ENCODE assay signal across 17 cellular contexts in the genomic region with DNA sequence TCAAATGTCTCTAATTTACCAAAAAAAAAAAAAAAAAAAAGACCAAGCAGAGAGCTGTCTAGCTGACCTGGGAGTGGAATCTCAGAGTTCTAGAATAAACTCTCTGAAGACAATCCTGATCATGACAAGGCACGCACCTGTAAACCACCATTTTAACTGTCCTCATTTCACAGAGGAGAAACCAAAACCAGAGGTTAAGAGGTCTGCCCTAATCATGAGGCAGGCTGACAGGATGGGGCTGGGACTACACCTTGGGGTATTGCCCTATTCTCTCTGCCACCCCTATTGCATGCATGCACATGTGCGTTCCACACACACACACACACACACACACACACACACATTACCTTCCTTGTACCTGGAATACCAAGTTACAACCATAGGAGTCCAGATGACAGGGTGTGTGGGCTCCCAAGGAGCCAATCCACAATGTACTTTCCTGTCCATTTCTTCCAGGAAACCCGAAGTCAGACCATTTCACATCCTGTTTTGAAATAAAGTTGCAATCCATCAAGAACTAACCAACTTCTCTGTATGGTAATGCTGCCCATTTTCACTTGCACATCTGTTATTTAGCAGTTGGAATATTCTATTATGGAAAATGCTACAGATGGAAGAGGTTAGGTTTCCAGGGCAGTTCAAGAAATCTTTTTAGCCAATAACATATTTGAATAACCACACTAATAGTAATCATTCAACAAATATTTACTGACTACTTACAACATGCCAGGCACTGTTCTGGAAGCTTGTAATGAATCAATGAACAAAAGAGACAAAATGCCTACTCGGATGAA. TPM values are rescaled to one million over a fixed set of nuclear protein-coding genes. Genes with fewer than 3 reads are reported as not detected.
A peak's percentile ranks its signal among the peaks of the same experiment; 100 is the strongest.
DNase-seq lines count a peak whose midpoint lies in the region; ATAC-seq, FAIRE-seq and TF ChIP-seq lines count a peak whose summit lies in the region.
"Had no signal": no experiment of that assay in that cellular context is flagged by ENCODE, and none has a peak within 500 bp of the region (broad histone marks: within the 10 kb centered on the region; RNA-seq: fewer than 3 reads in every experiment).

No MANE protein-coding gene starts in this region.

- 62 to 65% methylated on average over 4 of the region's 4 CpGs for WGBS in pancreas, 2 donors

- H3K79me2 ChIP-seq in fibroblast of lung (ENCODE audit: control insufficient read depth, insufficient read depth, low read length) = no peaks in the 10 kb centered on the region

- no peak for FAIRE-seq in pancreas (lab: Jason Lieb, UNC)

- TF ChIP-seq CTCF in NB4 (IDR thresholded peaks at IDR 0.05; ENCODE audit: low read depth, low read length) (no peak), fibroblast of lung (conservative IDR thresholded peaks at IDR 0.05 in 1 of 2, IDR thresholded peaks at IDR 0.05 in 1 of 2; ENCODE audit: low read depth in 1 of 2, low read length in 2 of 2) (no peak), pancreas (IDR thresholded peaks at IDR 0.05) (no peak)

- H3K9ac ChIP-seq in fibroblast of lung (ENCODE audit: insufficient read depth, low read length) = no peak overlapping the region

- H3K9me3 ChIP-seq in fibroblast of lung (ENCODE audit: control insufficient read depth, insufficient read depth, low read depth, low read length) = no peaks in the 10 kb centered on the region
- no peaks in the 10 kb centered on the region for H3K9me3 ChIP-seq in pancreas

- H3K4me1 Mint-ChIP-seq in activated CD8-positive, alpha-beta memory T cell treated with anti-CD3 and anti-CD28 coated beads, Interleukin-2, amount 10 ng/mL, durations not matched to agents 7 days and 5 days = peaks cover 14% of the 10 kb centered on the region

- CTCF ChIA-PET in activated CD8-positive, alpha-beta memory T cell treated with anti-CD3 and anti-CD28 coated beads, Interleukin-2, amount 10 ng/mL, durations not matched to agents 7 days and 5 days (lab: Charles Lee) = interaction anchor here (0.6 to 1.2 kb wide), 4 partner anchors 13 to 270 kb away, joined by 3 to 4 read pairs (median 3); no protein-coding TSS in a partner anchor

- peak; percentile 30 for ATAC-seq in activated CD8-positive, alpha-beta memory T cell treated with anti-CD3 and anti-CD28 coated beads, Interleukin-2, amount 10 ng/mL, durations not matched to agents 7 days and 5 days
- ATAC-seq in pancreas (peak in 3 of 4 donors; percentile 16 to 60 (median 34)), SK-N-SH treated with all-trans-retinoic acid at 6 μM for 48 hours (no peak), GM21825 (IDR thresholded peaks at IDR 0.05; ENCODE audit: unreplicated experiment) (no peak)

- no peak overlapping the region for H3K4me3 Mint-ChIP-seq in activated CD8-positive, alpha-beta memory T cell treated with anti-CD3 and anti-CD28 coated beads, Interleukin-2, amount 10 ng/mL, durations not matched to agents 7 days and 5 days
- H3K4me3 Mint-ChIP-seq: CD8-positive, alpha-beta memory T cell had no signal

- no peaks in the 10 kb centered on the region for H3K27me3 Mint-ChIP-seq in activated CD8-positive, alpha-beta memory T cell treated with anti-CD3 and anti-CD28 coated beads, Interleukin-2, amount 10 ng/mL, durations not matched to agents 7 days and 5 days
- H3K27me3 Mint-ChIP-seq: CD8-positive, alpha-beta memory T cell had no signal

- no peak overlapping the region for H3K27ac Mint-ChIP-seq in activated CD8-positive, alpha-beta memory T cell treated with anti-CD3 and anti-CD28 coated beads, Interleukin-2, amount 10 ng/mL, durations not matched to agents 7 days and 5 days

- H3K4me3 ChIP-seq in NB4 (ENCODE audit: low read depth, low read length) (no peak overlapping the region), fibroblast of lung (replicated peaks in 1 of 4; ENCODE audit: control extremely low read depth in 1 of 4, insufficient read depth in 1 of 4, low read depth in 3 of 4, low read length in 4 of 4) (no peak overlapping the region), pancreas (no peak overlapping the region)

- H3K36me3 Mint-ChIP-seq in activated CD8-positive, alpha-beta memory T cell treated with anti-CD3 and anti-CD28 coated beads, Interleukin-2, amount 10 ng/mL, durations not matched to agents 7 days and 5 days = peaks cover 14% of the 10 kb centered on the region

- no peaks in the 10 kb centered on the region for H4K20me1 ChIP-seq in fibroblast of lung (ENCODE audit: control insufficient read depth, extremely low read depth, insufficient read depth, low read length)

- H3K27me3 ChIP-seq in fibroblast of lung (ENCODE audit: control insufficient read depth, insufficient read depth, low read length) = no peaks in the 10 kb centered on the region
- H3K27me3 ChIP-seq in pancreas = no peaks in the 10 kb centered on the region

- peak overlapping the region; percentile 46 for H3K4me2 ChIP-seq in fibroblast of lung (ENCODE audit: extremely low read depth, insufficient read depth, low read length)

- no peaks in the 10 kb centered on the region for H3K4me1 ChIP-seq in fibroblast of lung (ENCODE audit: control insufficient read depth, extremely low read depth, insufficient read depth, low read length)
- peaks cover 8 to 12% (median 12%) of the 10 kb centered on the region in 3 donors for H3K4me1 ChIP-seq in pancreas

- intact Hi-C loops in pancreas (cut with DNase I) = no loop called here

- no peaks in the 10 kb centered on the region for H3K9me3 Mint-ChIP-seq in activated CD8-positive, alpha-beta memory T cell treated with anti-CD3 and anti-CD28 coated beads, Interleukin-2, amount 10 ng/mL, durations not matched to agents 7 days and 5 days (ENCODE audit: low read depth)
- H3K9me3 Mint-ChIP-seq: CD8-positive, alpha-beta memory T cell had no signal

- H3K27ac ChIP-seq in fibroblast of lung (ENCODE audit: insufficient read depth, low read length) (no peak overlapping the region), pancreas (peak overlapping the region in 3 of 4 donors; percentile 15 to 33 (median 25))
- H3K27ac ChIP-seq: 22Rv1, VCaP had no signal

- peak overlapping the region; percentile 25 for H2AFZ ChIP-seq in fibroblast of lung (ENCODE audit: low read length)

- H3K36me3 ChIP-seq in fibroblast of lung (ENCODE audit: control insufficient read depth, insufficient read depth, low read length) (no peaks in the 10 kb centered on the region), pancreas (no peaks in the 10 kb centered on the region)

- no peak for DNase-seq in activated CD8-positive, alpha-beta memory T cell treated with anti-CD3 and anti-CD28 coated beads, Interleukin-2, amount 10 ng/mL, durations not matched to agents 7 days and 5 days
- no peak for DNase-seq in activated CD8-positive, alpha-beta memory T cell treated with anti-CD3 and anti-CD28 coated beads for 24 hours
- peak; percentile 49 for DNase-seq in NB4 (ENCODE audit: low read depth)
- DNase-seq in fibroblast of lung (ENCODE audit: low read depth in 2 of 2) = peak in 1 of 2 donors; percentile 39
- no peak for DNase-seq in pancreas
- no peak for DNase-seq in HT-29 (ENCODE audit: low spot score)
- DNase-seq: activated effector memory CD4-positive, alpha-beta T cell treated with anti-CD3 and anti-CD28 coated beads, Interleukin-2, amount 50 U/mL, for 16 hours; CD8-positive, alpha-beta memory T cell; foreskin melanocyte; Karpas-422; NCI-H1694; NCI-H510A treated with DMSO at 0.1 percent for 48 hours; SW 1271 had no signal

- TF ChIP-seq POLR2A in NB4 (IDR thresholded peaks at IDR 0.05; ENCODE audit: extremely low read depth, insufficient read length) = no peak

TF ChIP-seq in SK-N-SH treated with all-trans-retinoic acid at 6 μM for 48 hours, 23 proteins besides CTCF, POLR2A, EP300 and RAD21 (continues in another document):
- no peak for TF ChIP-seq OSR1 (CRISPR knock-in tag; IDR thresholded peaks at IDR 0.05)
- TF ChIP-seq PPARA (CRISPR knock-in tag; IDR thresholded peaks at IDR 0.05; ENCODE audit: borderline replicate concordance) = no peak
- no peak for TF ChIP-seq CREB5 (CRISPR knock-in tag; IDR thresholded peaks at IDR 0.05; ENCODE audit: low read depth)
- TF ChIP-seq, protein P1, sequence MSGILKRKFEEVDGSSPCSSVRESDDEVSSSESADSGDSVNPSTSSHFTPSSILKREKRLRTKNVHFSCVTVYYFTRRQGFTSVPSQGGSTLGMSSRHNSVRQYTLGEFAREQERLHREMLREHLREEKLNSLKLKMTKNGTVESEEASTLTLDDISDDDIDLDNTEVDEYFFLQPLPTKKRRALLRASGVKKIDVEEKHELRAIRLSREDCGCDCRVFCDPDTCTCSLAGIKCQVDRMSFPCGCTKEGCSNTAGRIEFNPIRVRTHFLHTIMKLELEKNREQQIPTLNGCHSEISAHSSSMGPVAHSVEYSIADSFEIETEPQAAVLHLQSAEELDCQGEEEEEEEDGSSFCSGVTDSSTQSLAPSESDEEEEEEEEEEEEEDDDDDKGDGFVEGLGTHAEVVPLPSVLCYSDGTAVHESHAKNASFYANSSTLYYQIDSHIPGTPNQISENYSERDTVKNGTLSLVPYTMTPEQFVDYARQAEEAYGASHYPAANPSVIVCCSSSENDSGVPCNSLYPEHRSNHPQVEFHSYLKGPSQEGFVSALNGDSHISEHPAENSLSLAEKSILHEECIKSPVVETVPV (CRISPR knock-in tag; IDR thresholded peaks at IDR 0.05) = no peak

RNA-seq across cellular contexts. Expression of gene HSPBAP1, which starts 34.6 kb away (rescaled TPM):
- total RNA-seq in activated CD8-positive, alpha-beta memory T cell treated with anti-CD3 and anti-CD28 coated beads, Interleukin-2, amount 10 ng/mL, durations not matched to agents 7 days and 5 days = 1 to 10 TPM; 7.7 to 8.4 TPM
- total RNA-seq in fibroblast of lung = 12.4 and 14.4 TPM in 2 replicates
- polyA plus RNA-seq in fibroblast of lung = 5.2 and 5.4 TPM in 2 replicates
- 3.7 and 3.8 TPM in 2 replicates for polyA plus RNA-seq in fibroblast of lung (2012)
- polyA minus RNA-seq in fibroblast of lung (ENCODE audit: low replicate concordance) = 2.7 TPM in 1 of 2 replicates, not detected in the other
- total RNA-seq in pancreas = 1 to 10 TPM; 3.1 to 7.5 (median 4.3) TPM
- 10 to 100 TPM; 11.1 to 20.4 TPM for polyA plus RNA-seq in pancreas
- total RNA-seq in HT-29 (2014; rRNA removed; shearing (Covaris generic)) = 3.5 and 4.1 TPM in 2 replicates

RNA-seq across cellular contexts. Expression of gene SLC49A4, which starts 35.8 kb away (rescaled TPM):
- 1 to 10 TPM; 1.5 to 1.8 TPM for total RNA-seq in activated CD8-positive, alpha-beta memory T cell treated with anti-CD3 and anti-CD28 coated beads, Interleukin-2, amount 10 ng/mL, durations not matched to agents 7 days and 5 days
- total RNA-seq in fibroblast of lung = 19.3 and 20.6 TPM in 2 replicates
- polyA plus RNA-seq in fibroblast of lung = 14.5 and 15.0 TPM in 2 replicates
- 10.0 TPM in 2 replicates for polyA plus RNA-seq in fibroblast of lung (2012)
- polyA minus RNA-seq in fibroblast of lung (ENCODE audit: low replicate concordance) = 5.5 and 6.9 TPM in 2 replicates
- 10 to 100 TPM in 4 of 6 donors, 1 to 10 TPM in 2; 9.5 to 13.7 (median 12.3) TPM for total RNA-seq in pancreas
- polyA plus RNA-seq in pancreas = 1 to 10 TPM; 3.4 to 9.3 TPM
- total RNA-seq in HT-29 (2014; rRNA removed; shearing (Covaris generic)) = 9.9 and 13.8 TPM in 2 replicates

Comparison
In these comparisons a context has a peak if more than half of its experiments do, and no peak if none do; other contexts are left out.
1. ATAC-seq: peak in activated CD8-positive, alpha-beta memory T cell treated with anti-CD3 and anti-CD28 coated beads, Interleukin-2, amount 10 ng/mL, durations not matched to agents 7 days and 5 days (single experiment) and pancreas (3 of 4); none in SK-N-SH treated with all-trans-retinoic acid at 6 μM for 48 hours (single experiment) and GM21825 (single experiment).